ENCODE assay signal across 10 cellular contexts in the genomic region with DNA sequence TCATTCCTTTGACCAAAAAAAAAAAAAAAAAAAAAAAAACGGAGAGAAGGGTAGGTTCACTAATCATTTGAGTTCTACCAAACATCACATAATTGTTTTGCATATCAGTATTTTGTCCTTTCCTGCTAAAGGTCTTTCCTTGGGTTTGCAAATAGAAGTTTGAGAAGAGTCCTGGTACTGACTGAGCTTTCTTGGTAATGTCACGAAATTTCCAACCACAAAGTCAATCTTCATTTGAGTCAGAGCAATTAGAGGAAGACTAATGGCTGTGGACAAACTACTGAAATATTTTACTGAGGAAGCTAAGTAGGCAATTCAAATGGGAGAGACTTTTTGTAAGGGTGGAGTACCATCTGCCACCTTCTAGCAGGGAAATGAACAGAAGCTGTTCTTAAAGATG. TPM values are rescaled to one million over a fixed set of nuclear protein-coding genes. Genes with fewer than 3 reads are reported as not detected.
DNase-seq lines count a peak whose midpoint lies in the region; ATAC-seq, FAIRE-seq and TF ChIP-seq lines count a peak whose summit lies in the region.
"Had no signal": no experiment of that assay in that cellular context is flagged by ENCODE, and none has a peak within 500 bp of the region (broad histone marks: within the 10 kb centered on the region; RNA-seq: fewer than 3 reads in every experiment).

No MANE protein-coding gene starts in this region.

- peaks cover 2% of the 10 kb centered on the region for H3K9me3 Mint-ChIP-seq in activated naive CD8-positive, alpha-beta T cell treated with anti-CD3 and anti-CD28 coated beads, Interleukin-2, amount 10 ng/mL, durations not matched to agents 7 days and 5 days

- FAIRE-seq in HTR-8/SVneo (lab: Jason Lieb, UNC), result no peak

- POLR2A ChIA-PET in activated naive CD8-positive, alpha-beta T cell treated with anti-CD3 and anti-CD28 coated beads, Interleukin-2, amount 10 ng/mL, durations not matched to agents 7 days and 5 days (lab: Charles Lee), result interaction anchor here (0.7 to 2.4 kb wide), 4 partner anchors 9 to 422 kb away, joined by 4 to 13 read pairs (median 6); no protein-coding TSS in a partner anchor

- H3K27ac Mint-ChIP-seq in activated naive CD8-positive, alpha-beta T cell treated with anti-CD3 and anti-CD28 coated beads, Interleukin-2, amount 10 ng/mL, durations not matched to agents 7 days and 5 days, result peak overlapping the region; percentile 44

- peaks cover 75% of the 10 kb centered on the region for H3K4me1 Mint-ChIP-seq in activated naive CD8-positive, alpha-beta T cell treated with anti-CD3 and anti-CD28 coated beads, Interleukin-2, amount 10 ng/mL, durations not matched to agents 7 days and 5 days

- no peak for TF ChIP-seq CTCF in GM10266 (IDR thresholded peaks at IDR 0.05; ENCODE audit: control insufficient read depth, insufficient read depth, low read depth, missing control alignments)

- H3K36me3 Mint-ChIP-seq in activated naive CD8-positive, alpha-beta T cell treated with anti-CD3 and anti-CD28 coated beads, Interleukin-2, amount 10 ng/mL, durations not matched to agents 7 days and 5 days, result peaks cover 4% of the 10 kb centered on the region

- no peaks in the 10 kb centered on the region for H3K27me3 Mint-ChIP-seq in activated naive CD8-positive, alpha-beta T cell treated with anti-CD3 and anti-CD28 coated beads, Interleukin-2, amount 10 ng/mL, durations not matched to agents 7 days and 5 days

- H3K4me3 Mint-ChIP-seq in activated naive CD8-positive, alpha-beta T cell treated with anti-CD3 and anti-CD28 coated beads, Interleukin-2, amount 10 ng/mL, durations not matched to agents 7 days and 5 days, result peak overlapping the region; percentile 54

- DNase-seq in GM10266 (ENCODE audit: extremely low spot score) (peak; percentile 6), M059J (ENCODE audit: low read depth) (peak; percentile 26), HTR-8/SVneo (ENCODE audit: insufficient read length, low spot score) (no peak), GOT3 (lab: John Stamatoyannopoulos, UW) (no peak)
- DNase-seq in activated naive CD8-positive, alpha-beta T cell treated with anti-CD3 and anti-CD28 coated beads, Interleukin-2, amount 10 ng/mL, durations not matched to agents 7 days and 5 days, result no peak
- DNase-seq in activated CD4-positive, CD25-positive, alpha-beta regulatory T cell (lab: John Stamatoyannopoulos, UW), result no peak
- DNase-seq: hypothalamus, NCI-H748 treated with DMSO at 0.1 percent for 48 hours had no signal

- peak; percentile 60 for ATAC-seq in GM18909 (IDR thresholded peaks at IDR 0.05; ENCODE audit: poor library complexity, unreplicated experiment)
- peak; percentile 11 for ATAC-seq in activated naive CD8-positive, alpha-beta T cell treated with anti-CD3 and anti-CD28 coated beads, Interleukin-2, amount 10 ng/mL, durations not matched to agents 7 days and 5 days (ENCODE audit: low read depth)

RNA-seq across cellular contexts. Expression of gene CD40LG, which starts 21.7 kb away (rescaled TPM):
- not detected in 2 replicates for total RNA-seq in M059J (2014; rRNA removed; shearing (Covaris generic))
- total RNA-seq in activated naive CD8-positive, alpha-beta T cell treated with anti-CD3 and anti-CD28 coated beads, Interleukin-2, amount 10 ng/mL, durations not matched to agents 7 days and 5 days, result 1 to 10 TPM; 2.5 to 3.7 TPM
- total RNA-seq: lung microvascular endothelial cell had no signal

Comparison
In these comparisons a context has a peak if more than half of its experiments do, and no peak if none do; other contexts are left out.
1. DNase-seq: peak in GM10266 (single experiment) and M059J (single experiment); none in activated naive CD8-positive, alpha-beta T cell treated with anti-CD3 and anti-CD28 coated beads, Interleukin-2, amount 10 ng/mL, durations not matched to agents 7 days and 5 days (single experiment), HTR-8/SVneo (single experiment), GOT3 (single experiment) and activated CD4-positive, CD25-positive, alpha-beta regulatory T cell (0 of 4).